Comparison of ENCODE assay signal across 1 cellular context in genomic region chr11:41050791-41051190, GRCh38.
TF ChIP-seq lines count a peak whose summit lies in the region.

No MANE protein-coding gene starts in this region.

TF ChIP-seq in GM23338, 12 proteins besides CTCF, POLR2A, EP300 and RAD21 (continued from another document):
- TF ChIP-seq ZNF462 (CRISPR knock-in tag; IDR thresholded peaks at IDR 0.05): no peak
- TF ChIP-seq REST (IDR thresholded peaks at IDR 0.05; ENCODE audit: unreplicated experiment): no peak
- TF ChIP-seq EZH2phosphoT487 (IDR thresholded peaks at IDR 0.05; ENCODE audit: unreplicated experiment): no peak
- no peak for TF ChIP-seq JUNB (IDR thresholded peaks at IDR 0.05; ENCODE audit: unreplicated experiment)
- TF ChIP-seq STAT1 (IDR thresholded peaks at IDR 0.05; ENCODE audit: unreplicated experiment): no peak
- TF ChIP-seq NANOG (IDR thresholded peaks at IDR 0.05; ENCODE audit: borderline replicate concordance): no peak
- no peak for TF ChIP-seq CREB1 (CRISPR knock-in tag; IDR thresholded peaks at IDR 0.05; ENCODE audit: low read depth)
